Comparison of ENCODE assay signal across 9 cellular contexts in the genomic region with DNA sequence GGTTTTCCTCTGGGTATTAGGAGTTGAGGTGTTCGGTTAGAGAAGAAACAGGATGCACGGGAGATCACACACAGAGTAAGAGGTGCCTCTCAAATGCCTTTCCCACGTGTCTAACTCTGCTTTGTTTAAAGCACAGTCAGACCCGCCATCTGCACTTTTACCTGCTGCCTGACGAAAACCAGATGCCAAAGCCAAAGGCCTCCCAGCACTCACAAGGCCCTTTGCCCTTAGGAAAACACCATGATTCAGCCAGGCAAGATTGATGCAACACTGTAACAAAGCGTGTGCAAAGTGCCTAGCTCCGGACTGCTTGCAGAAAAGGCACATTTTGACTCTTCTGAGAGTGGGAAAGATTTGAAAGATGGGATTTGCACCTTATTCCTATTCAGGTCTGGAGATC. TPM values are rescaled to one million over a fixed set of nuclear protein-coding genes. Genes with fewer than 3 reads are reported as not detected.
DNase-seq lines count a peak whose midpoint lies in the region; ATAC-seq, FAIRE-seq and TF ChIP-seq lines count a peak whose summit lies in the region.
"Not testable (repeated sequence)": the region's sequence is repeated elsewhere in the genome, so short reads cannot be mapped to it uniquely, and the experiment has no call there.
"Had no signal": no experiment of that assay in that cellular context is flagged by ENCODE, and none has a peak within 500 bp of the region (broad histone marks: within the 10 kb centered on the region; RNA-seq: fewer than 3 reads in every experiment).

No MANE protein-coding gene starts in this region.

- H4K20me1 ChIP-seq in HepG2 (ENCODE audit: insufficient read depth, low read length), result not testable (repeated sequence)

- not testable (repeated sequence) for BruUV-seq in HepG2 (replicated peaks; lab: Mats Ljungman, UMichigan)

- H3K27me3 ChIP-seq in left ventricle myocardium inferior (ENCODE audit: low read depth); HepG2 (ENCODE audit: control insufficient read depth in 1 of 2, insufficient read depth in 2 of 2, low read length in 2 of 2); stomach: not testable (repeated sequence)

- H3K79me2 ChIP-seq in HepG2 (ENCODE audit: insufficient read depth, low read length), result not testable (repeated sequence)

- intact Hi-C loops in left ventricle myocardium inferior (cut with micrococcal nuclease); HepG2 (cut with micrococcal nuclease; ENCODE audit: unreplicated experiment); stomach (cut with DNase I; ENCODE audit: low total_unique reads): not testable (repeated sequence)

- DNase-seq in LoVo (ENCODE audit: low spot score) (peak; percentile 9), NCI-H2227 (lab: John Stamatoyannopoulos, UW; ENCODE audit: unreplicated experiment) (peak; percentile 17), RPMI7951 (ENCODE audit: low read depth) (peak; percentile 77), epithelial cell of esophagus (ENCODE audit: low read depth) (peak; percentile 71), left ventricle myocardium inferior (peak; percentile 46), HepG2 (ENCODE audit: low spot score) (peak; percentile 18), stomach (peak; percentile 48)

- not testable (repeated sequence) for H3K9ac ChIP-seq in HepG2 (ENCODE audit: insufficient read depth, low read depth, low read length)

- in situ Hi-C loops in HepG2 (cut with HindIII; ENCODE audit: extremely low pct_ligation_motif_present, low pct_unique_long_range_greater_than_20kb), result not testable (repeated sequence)

- H3K4me1 ChIP-seq in left ventricle myocardium inferior, result peaks cover 43% of the 10 kb centered on the region
- H3K4me1 ChIP-seq in HepG2 (ENCODE audit: insufficient read depth, low read length), result peaks cover 26% of the 10 kb centered on the region
- H3K4me1 ChIP-seq in stomach, result peaks cover 0 to 33% (median 21%) of the 10 kb centered on the region in 4 donors

- H3K4me3 ChIP-seq in epithelial cell of esophagus (ENCODE audit: low read length); left ventricle myocardium inferior; HepG2 (replicated peaks in 1 of 3; ENCODE audit: insufficient read depth in 1 of 3, low read depth in 2 of 3, low read length in 3 of 3); stomach: not testable (repeated sequence)

- not testable (repeated sequence) for ATAC-seq in HepG2

- not testable (repeated sequence) for H3K36me3 ChIP-seq in left ventricle myocardium inferior; HepG2 (replicated peaks in 1 of 2; ENCODE audit: control insufficient read depth in 1 of 2, insufficient read depth in 2 of 2, low read length in 2 of 2); stomach

- not testable (repeated sequence) for TF ChIP-seq EP300 in HepG2 (IDR thresholded peaks at IDR 0.05; ENCODE audit: low read depth in 2 of 2, low read length in 2 of 2); HepG2 (CRISPR knock-in tag; IDR thresholded peaks at IDR 0.05; ENCODE audit: borderline replicate concordance); stomach (IDR thresholded peaks at IDR 0.05)

- not testable (repeated sequence) for H2AFZ ChIP-seq in HepG2 (ENCODE audit: low read length)

- TF ChIP-seq RAD21 in HepG2 (CRISPR knock-in tag; IDR thresholded peaks at IDR 0.05), result not testable (repeated sequence)

- WGBS in HepG2 (ENCODE audit: low lambda C conversion rate), result 2% methylated on average over 4 of the region's 7 CpGs
- WGBS in stomach, 5 donors, result 38 to 72% (median 59%) methylated on average over 7 of the region's 7 CpGs

- FAIRE-seq in HepG2 (lab: Jason Lieb, UNC), result not testable (repeated sequence)

- CTCF ChIA-PET in HepG2 (lab: Yijun Ruan, JAX; ENCODE audit: low intra/inter-chr PET ratio, low total read pairs), result not testable (repeated sequence)

- POLR2A ChIA-PET in HepG2 (lab: Yijun Ruan, JAX), result not testable (repeated sequence)

- not testable (repeated sequence) for TF ChIP-seq CTCF in epithelial cell of esophagus (IDR thresholded peaks at IDR 0.05; ENCODE audit: insufficient read depth, low read depth, low read length, missing control alignments); left ventricle myocardium inferior (IDR thresholded peaks at IDR 0.05; ENCODE audit: borderline replicate concordance); HepG2 (CRISPR knock-in tag; IDR thresholded peaks at IDR 0.05); stomach (IDR thresholded peaks at IDR 0.05)

- not testable (repeated sequence) for TF ChIP-seq POLR2A in HepG2 (IDR thresholded peaks at IDR 0.05; ENCODE audit: insufficient read depth in 1 of 2, low read depth in 2 of 2, low read length in 2 of 2); stomach (IDR thresholded peaks at IDR 0.05)

- H3K27ac ChIP-seq in left ventricle myocardium inferior (replicated peaks) (peak overlapping the region; percentile 58), stomach (peak overlapping the region in 1 of 5 donors; percentile 11)
- not testable (repeated sequence) for H3K27ac ChIP-seq in HepG2 (ENCODE audit: extremely low read length, insufficient read depth, low read length)

- not testable (repeated sequence) for H3K4me2 ChIP-seq in HepG2 (ENCODE audit: low read depth, low read length)

- not testable (repeated sequence) for H3K9me3 ChIP-seq in left ventricle myocardium inferior (replicated peaks); HepG2 (ENCODE audit: low read length); stomach

TF ChIP-seq in HepG2, 621 proteins besides CTCF, POLR2A, EP300 and RAD21:
- TF ChIP-seq SALL1 (CRISPR knock-in tag; IDR thresholded peaks at IDR 0.05) (peak; percentile 13; the same call in 1 of the 2 replicates), CEBPG (CRISPR knock-in tag; IDR thresholded peaks at IDR 0.05) (0 out of 2 replicates have a peak, but pooled peaks have one; percentile 31), NR2F1 (CRISPR knock-in tag; IDR thresholded peaks at IDR 0.05) (peak in 1 of 2 experiments; percentile 17; a peak in 1 of 4 replicates), FOXA3 (CRISPR knock-in tag; IDR thresholded peaks at IDR 0.05) (0 out of 2 replicates have a peak, but pooled peaks have one; percentile 14), ATF4 (CRISPR knock-in tag; IDR thresholded peaks at IDR 0.05) (0 out of 4 replicates have a peak, but pooled peaks of 1 of the 2 experiments have one; percentile 21), CEBPB (IDR thresholded peaks at IDR 0.05; ENCODE audit: borderline replicate concordance, low read depth, low read length) (peak; percentile 33; the same call in 1 of the 2 replicates), FOSL2 (CRISPR knock-in tag; IDR thresholded peaks at IDR 0.05) (peak; percentile 68)

RNA-seq across cellular contexts. Expression of gene IGSF3, which starts 19.2 kb away (rescaled TPM):
- total RNA-seq in RPMI7951 (2014; rRNA removed; shearing (Covaris generic)), result 39.8 and 41.8 TPM in 2 replicates
- total RNA-seq in left ventricle myocardium inferior, result 19.9 TPM
- total RNA-seq in HepG2 (2016; rRNA removed; fragmentation: Illumina TruSeq; extraction: Trizol), result 0.03 and 0.11 TPM in 2 replicates
- total RNA-seq in HepG2 (2016; cell fraction: cytosol; rRNA removed; fragmentation: Illumina TruSeq; extraction: Trizol; ENCODE audit: low read depth), result not detected in 2 replicates
- 0.04 and 0.13 TPM in 2 replicates for total RNA-seq in HepG2 (2016; cell fraction: insoluble cytoplasmic fraction; rRNA removed; fragmentation: Illumina TruSeq; extraction: Trizol)
- 0.03 TPM in 2 replicates for total RNA-seq in HepG2 (2016; cell fraction: membrane; rRNA removed; fragmentation: Illumina TruSeq; extraction: Trizol)
- 0.12 and 0.19 TPM in 2 replicates for total RNA-seq in HepG2 (2016; cell fraction: nucleus; rRNA removed; fragmentation: Illumina TruSeq; extraction: Trizol)
- 0.16 and 0.18 TPM in 2 replicates for polyA plus RNA-seq in HepG2 (2011; rRNA removed)
- polyA plus RNA-seq in HepG2 (2011; cell fraction: cytosol; rRNA removed), result 0.17 and 0.20 TPM in 2 replicates
- 0.12 and 1.2 TPM in 2 replicates for polyA plus RNA-seq in HepG2 (2011; cell fraction: nucleus; rRNA removed)
- 0.92 and 1.3 TPM in 2 replicates for polyA plus RNA-seq in HepG2 (2012)
- polyA plus RNA-seq in HepG2 (2016; cell fraction: cytosol; fragmentation: Illumina TruSeq; extraction: Trizol; ENCODE audit: low read depth), result not detected in 2 replicates
- 0.04 TPM in 1 of 2 replicates, not detected in the other for polyA plus RNA-seq in HepG2 (2016; cell fraction: insoluble cytoplasmic fraction; fragmentation: Illumina TruSeq; extraction: Trizol; ENCODE audit: low read depth)
- not detected in 2 replicates for polyA plus RNA-seq in HepG2 (2016; cell fraction: membrane; fragmentation: Illumina TruSeq; extraction: Trizol; ENCODE audit: low read depth)
- polyA plus RNA-seq in HepG2 (2016; cell fraction: nucleus; fragmentation: Illumina TruSeq; extraction: Trizol; ENCODE audit: insufficient read depth, low read depth), result 0.08 TPM in 1 of 2 replicates, not detected in the other
- 0.56 and 10.7 TPM in 2 replicates for polyA minus RNA-seq in HepG2 (2011; rRNA and poly(A)+ RNA removed; ENCODE audit: low replicate concordance)
- polyA minus RNA-seq in HepG2 (2011; cell fraction: cytosol; rRNA and poly(A)+ RNA removed), result 0.40 and 0.44 TPM in 2 replicates
- polyA minus RNA-seq in HepG2 (2011; cell fraction: nucleus; rRNA and poly(A)+ RNA removed), result 0.12 and 0.13 TPM in 2 replicates
- 10 to 100 TPM; 18.1 to 31.6 (median 25.7) TPM for total RNA-seq in stomach
- polyA plus RNA-seq in stomach, result 1 to 10 TPM; 1.7 to 6.2 (median 2.7) TPM
- polyA plus RNA-seq: CD8-positive, alpha-beta memory T cell; IgD-negative memory B cell had no signal

Comparison
In these comparisons a context has a peak if more than half of its experiments do, and no peak if none do; other contexts are left out.
1. DNase-seq: peak in every context shown above with its lines; median percentile 77 in RPMI7951; 71 in epithelial cell of esophagus; 48 in stomach; 46 in left ventricle myocardium inferior; 18 in HepG2; 17 in NCI-H2227; 9 in LoVo.
2. RNA of gene IGSF3, which starts 19.2 kb away (total RNA-seq): 39.8 to 41.8 TPM in RPMI7951, 18.1 to 31.6 TPM in stomach and 19.9 TPM in left ventricle myocardium inferior (single experiment); 0.03 to 0.19 TPM in HepG2; every median in the first group is over 10 times any median in the second.